Comparison of ENCODE assay signal across 25 cellular contexts in the genomic region with DNA sequence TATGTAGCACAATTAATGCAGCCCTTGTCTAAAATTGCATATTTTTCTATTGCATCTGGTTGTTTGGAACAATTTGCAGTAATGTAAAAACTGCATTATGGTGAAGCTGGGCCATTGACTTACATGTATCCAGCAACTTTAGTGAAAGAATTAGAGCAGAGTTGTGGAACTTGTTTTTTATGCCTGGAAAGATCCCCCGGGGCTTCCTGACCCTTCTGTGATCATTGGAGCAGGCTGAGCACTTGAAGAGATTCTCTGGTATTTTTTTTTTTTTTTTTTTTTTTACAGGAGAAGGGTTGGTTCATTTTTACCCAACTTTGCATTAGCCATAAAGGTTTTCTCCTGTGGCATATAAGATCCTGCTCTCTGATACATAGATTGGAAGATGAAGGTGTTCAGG. TPM values are rescaled to one million over a fixed set of nuclear protein-coding genes. Genes with fewer than 3 reads are reported as not detected.
"Had no signal": no experiment of that assay in that cellular context is flagged by ENCODE, and none has a peak within 500 bp of the region (broad histone marks: within the 10 kb centered on the region; RNA-seq: fewer than 3 reads in every experiment).

No MANE protein-coding gene starts in this region.

- ATAC-seq: activated naive CD4-positive, alpha-beta T cell treated with anti-CD3 and anti-CD28 coated beads, Interleukin-2, amount 50 U/mL, for 72 hours; activated T-helper 17 cell treated with anti-CD3 and anti-CD28 coated beads, Interleukin-2, amount 50 U/mL, for 72 hours; esophagus mucosa; left cardiac atrium; mucosa of descending colon; sciatic nerve; stimulated activated naive B cell treated with anti-CD40 and anti-IgM and Interleukin-4, amounts not matched to agents 10 μg/mL and 1 μg/mL and 100 μg/mL, for 72 hours had no signal

- H3K27me3 ChIP-seq: adrenal gland, ascending aorta, neural progenitor cell, upper lobe of left lung had no signal

- DNase-seq: activated T-cell treated with anti-CD3 and anti-CD28 coated beads, Interleukin-2, amount 50 U/mL, for 1 hour; adrenal gland; central memory CD4-positive, alpha-beta T cell; effector memory CD4-positive, alpha-beta T cell; foreskin melanocyte; hippocampal formation; left cardiac atrium; mucosa of descending colon; small intestine; stimulated activated CD4-positive, alpha-beta T cell treated with anti-CD3 and anti-CD28 coated beads, Interleukin-2, amount 100 ng/mL, for 24 hours; stimulated activated naive B cell treated with anti-CD40 and anti-IgM and Interleukin-4, amounts not matched to agents 10 μg/mL and 1 μg/mL and 100 μg/mL, for 72 hours; T-helper 1 cell; upper lobe of left lung had no signal

- H3K9ac ChIP-seq: neural progenitor cell had no signal

- H3K9me3 ChIP-seq: adrenal gland, ascending aorta, mucosa of descending colon, upper lobe of left lung had no signal

- H3K4me2 ChIP-seq: neural progenitor cell had no signal

- H3K27ac ChIP-seq: adrenal gland, ascending aorta, neural progenitor cell, upper lobe of left lung had no signal

- H3K4me3 Mint-ChIP-seq: activated T-helper 17 cell treated with anti-CD3 and anti-CD28 coated beads, Interleukin-2, amount 50 U/mL, for 72 hours; memory B cell; neural progenitor cell; stimulated activated naive B cell treated with anti-CD40 and anti-IgM and Interleukin-4, amounts not matched to agents 10 μg/mL and 1 μg/mL and 100 μg/mL, for 72 hours had no signal

- H2AFZ ChIP-seq: neural progenitor cell had no signal

- H3K36me3 Mint-ChIP-seq: activated naive CD4-positive, alpha-beta T cell treated with anti-CD3 and anti-CD28 coated beads, Interleukin-2, amount 50 U/mL, for 72 hours; memory B cell; stimulated activated naive B cell treated with anti-CD40 and anti-IgM and Interleukin-4, amounts not matched to agents 10 μg/mL and 1 μg/mL and 100 μg/mL, for 72 hours had no signal

- H3K4me3 ChIP-seq: adrenal gland, ascending aorta, mucosa of descending colon, neural progenitor cell, upper lobe of left lung had no signal

- H3K36me3 ChIP-seq: adrenal gland, ascending aorta, upper lobe of left lung had no signal

- H3K9me3 Mint-ChIP-seq: activated naive CD4-positive, alpha-beta T cell treated with anti-CD3 and anti-CD28 coated beads, Interleukin-2, amount 50 U/mL, for 72 hours; activated T-helper 17 cell treated with anti-CD3 and anti-CD28 coated beads, Interleukin-2, amount 50 U/mL, for 72 hours; memory B cell; stimulated activated naive B cell treated with anti-CD40 and anti-IgM and Interleukin-4, amounts not matched to agents 10 μg/mL and 1 μg/mL and 100 μg/mL, for 72 hours had no signal

- H3K27ac Mint-ChIP-seq: activated naive CD4-positive, alpha-beta T cell treated with anti-CD3 and anti-CD28 coated beads, Interleukin-2, amount 50 U/mL, for 72 hours; activated T-helper 17 cell treated with anti-CD3 and anti-CD28 coated beads, Interleukin-2, amount 50 U/mL, for 72 hours; memory B cell; neural progenitor cell; stimulated activated naive B cell treated with anti-CD40 and anti-IgM and Interleukin-4, amounts not matched to agents 10 μg/mL and 1 μg/mL and 100 μg/mL, for 72 hours had no signal

- H3K4me1 ChIP-seq: adrenal gland, ascending aorta had no signal

- H3K4me1 Mint-ChIP-seq: activated T-helper 17 cell treated with anti-CD3 and anti-CD28 coated beads, Interleukin-2, amount 50 U/mL, for 72 hours; memory B cell; stimulated activated naive B cell treated with anti-CD40 and anti-IgM and Interleukin-4, amounts not matched to agents 10 μg/mL and 1 μg/mL and 100 μg/mL, for 72 hours had no signal

RNA-seq across cellular contexts. Expression of gene LIN28B, which starts 45.0 kb away (rescaled TPM):
- total RNA-seq: activated naive CD4-positive, alpha-beta T cell treated with anti-CD3 and anti-CD28 coated beads, Interleukin-2, amount 50 U/mL, for 72 hours; activated T-helper 17 cell treated with anti-CD3 and anti-CD28 coated beads, Interleukin-2, amount 50 U/mL, for 72 hours; ascending aorta; endothelial cell of umbilical vein; esophagus mucosa; left cardiac atrium; lower leg skin; mucosa of descending colon; omental fat pad; posterior vena cava; renal cortical epithelial cell; sciatic nerve had no signal
- polyA plus RNA-seq: endothelial cell of umbilical vein, small intestine had no signal
